ENCODE assay signal across 8 cellular contexts in genomic region chr19:44050740-44051653, GRCh38. TPM values are rescaled to one million over a fixed set of nuclear protein-coding genes. Genes with fewer than 3 reads are reported as not detected.
DNase-seq lines count a peak whose midpoint lies in the region; ATAC-seq and TF ChIP-seq lines count a peak whose summit lies in the region.

No MANE protein-coding gene starts in this region.

- CTCF ChIA-PET in Panc1 (lab: Charles Lee), result no interaction called here

- no peaks in the 10 kb centered on the region; the same call in 1 of the 2 replicates for H3K4me1 ChIP-seq in Panc1 (ENCODE audit: control insufficient read depth, insufficient read depth, low read length)

- TF ChIP-seq CTCF in Panc1 (IDR thresholded peaks at IDR 0.05) (no peak), cardiac fibroblast (IDR thresholded peaks at IDR 0.05; ENCODE audit: low read depth, low read length) (no peak)

- POLR2A ChIA-PET in Panc1 (lab: Charles Lee), result no interaction called here

- in situ Hi-C loops in Panc1 (cut with HindIII; ENCODE audit: low pct_unique_long_range_greater_than_20kb, low sequenced_read_pairs), result no loop called here

- H3K27ac ChIP-seq in Panc1 (ENCODE audit: low read length), result peak overlapping the region; percentile 79; the same call in 1 of the 2 replicates

- peak; percentile 54 for ATAC-seq in HG02610 (IDR thresholded peaks at IDR 0.05; ENCODE audit: unreplicated experiment)
- peak; percentile 67 for ATAC-seq in Panc1

- no peaks in the 10 kb centered on the region for H3K27me3 ChIP-seq in Panc1 (ENCODE audit: control insufficient read depth, insufficient read depth, low read length)

- no peaks in the 10 kb centered on the region for H3K36me3 ChIP-seq in Panc1 (ENCODE audit: control insufficient read depth, insufficient read depth, low read length)

- H3K9me3 ChIP-seq in Panc1 (ENCODE audit: control insufficient read depth, insufficient read depth, low read depth, low read length), result no peaks in the 10 kb centered on the region

- BruUV-seq in Panc1 (replicated peaks; lab: Mats Ljungman, UMichigan), result no TSS peak

- intact Hi-C loops in Panc1 (cut with micrococcal nuclease; ENCODE audit: unreplicated experiment), result no loop called here

- H3K4me3 ChIP-seq in Panc1 (ENCODE audit: low read depth in 2 of 2, low read length in 2 of 2) (peak overlapping the region; percentile 78 to 97), cardiac fibroblast (replicated peaks in 1 of 2; ENCODE audit: low read depth in 2 of 2, low read length in 2 of 2) (peak overlapping the region; percentile 90 to 95)

- DNase-seq in AML-193 (lab: John Stamatoyannopoulos, UW), result peak; percentile 28 to 30
- no peak for DNase-seq in Panc1 (ENCODE audit: low read depth, low spot score)
- peak in 1 of 2 donors; percentile 8 for DNase-seq in cardiac fibroblast (ENCODE audit: low read depth in 2 of 2)
- peak; percentile 36 for DNase-seq in left kidney (ENCODE audit: low read depth, low spot score)
- peak; percentile 16 for DNase-seq in stimulated activated CD4-positive, alpha-beta T cell treated with anti-CD3 and anti-CD28 coated beads, Interleukin-1b, Interleukin-23, amount 100 ng/mL, for 48 hours
- no peak for DNase-seq in Kasumi-1 (lab: John Stamatoyannopoulos, UW)
- no peak for DNase-seq in GF-D8 (lab: John Stamatoyannopoulos, UW)

RNA-seq across cellular contexts. Expression of gene ZNF223, which starts 0.8 kb away (rescaled TPM):
- total RNA-seq in Panc1 (2021; ENCODE audit: unreplicated experiment), result 2.2 TPM
- 1.8 TPM for polyA plus RNA-seq in Panc1 (2012; ENCODE audit: insufficient read length)

RNA-seq across cellular contexts. Expression of gene ZNF284, which starts 21.0 kb away (rescaled TPM):
- 0.87 TPM for total RNA-seq in Panc1 (2021; ENCODE audit: unreplicated experiment)
- 0.36 TPM for polyA plus RNA-seq in Panc1 (2012; ENCODE audit: insufficient read length)

RNA-seq across cellular contexts. Expression of gene ZNF222, which starts 25.8 kb away (rescaled TPM):
- total RNA-seq in Panc1 (2021; ENCODE audit: unreplicated experiment), result 3.1 TPM
- 2.0 TPM for polyA plus RNA-seq in Panc1 (2012; ENCODE audit: insufficient read length)

RNA-seq across cellular contexts. Expression of gene ZNF224, which starts 43.2 kb away (rescaled TPM):
- 13.4 TPM for total RNA-seq in Panc1 (2021; ENCODE audit: unreplicated experiment)
- polyA plus RNA-seq in Panc1 (2012; ENCODE audit: insufficient read length), result 10.1 TPM

RNA-seq across cellular contexts. Expression of gene ZNF230, which starts 48.2 kb away (rescaled TPM):
- total RNA-seq in Panc1 (2021; ENCODE audit: unreplicated experiment), result 4.2 TPM
- polyA plus RNA-seq in Panc1 (2012; ENCODE audit: insufficient read length), result 2.3 TPM

Comparison
In these comparisons a context has a peak if more than half of its experiments do, and no peak if none do; other contexts are left out.
1. DNase-seq: peak in AML-193 (2 of 2), left kidney (single experiment) and stimulated activated CD4-positive, alpha-beta T cell treated with anti-CD3 and anti-CD28 coated beads, Interleukin-1b, Interleukin-23, amount 100 ng/mL, for 48 hours (single experiment); none in Panc1 (single experiment), Kasumi-1 (0 of 2) and GF-D8 (single experiment).